8 cellular contexts compared by ENCODE assay signal in the genomic region with DNA sequence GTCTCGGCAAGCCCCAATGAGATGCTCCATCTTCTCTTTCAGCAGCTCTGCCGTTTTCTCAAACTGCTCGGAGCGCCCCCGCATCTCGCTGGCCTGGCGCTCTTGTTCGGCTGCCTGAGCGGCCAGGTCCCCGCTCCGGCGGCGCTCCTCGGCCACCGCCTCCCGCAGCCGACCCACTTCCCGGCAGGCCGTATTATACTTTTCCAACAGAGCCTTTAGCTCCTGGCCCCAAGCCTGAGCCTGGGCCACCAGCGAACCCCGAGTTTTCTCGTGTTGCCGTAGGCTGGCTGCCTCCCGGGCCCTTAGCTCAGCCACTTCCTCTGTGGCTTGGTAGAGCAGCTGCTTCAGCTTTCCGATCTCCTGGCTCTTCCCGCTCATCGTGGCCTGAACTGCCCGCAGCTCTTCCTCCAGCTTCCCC. TPM values are rescaled to one million over a fixed set of nuclear protein-coding genes. Genes with fewer than 3 reads are reported as not detected.
A peak's percentile ranks its signal among the peaks of the same experiment; 100 is the strongest.
DNase-seq lines count a peak whose midpoint lies in the region; ATAC-seq and TF ChIP-seq lines count a peak whose summit lies in the region.

No MANE protein-coding gene starts in this region.

- H2AFZ ChIP-seq in hepatocyte = peak overlapping the region; percentile 56

- H3K27ac ChIP-seq in hepatocyte (no peak overlapping the region), rectal smooth muscle tissue (ENCODE audit: low read depth, low read length) (peak overlapping the region; percentile 83)

- H3K9ac ChIP-seq in rectal smooth muscle tissue (ENCODE audit: low read length) = no peak overlapping the region

- H3K9me2 ChIP-seq in hepatocyte (replicated peaks; ENCODE audit: insufficient read depth) = no peaks in the 10 kb centered on the region

- H3K79me2 ChIP-seq in hepatocyte = no peaks in the 10 kb centered on the region

- DNase-seq in Ammon's horn (ENCODE audit: low spot score) = peak; percentile 57
- DNase-seq in NOMO-1 treated with dmso at 0.1 percent for 144 hours (lab: John Stamatoyannopoulos, UW; ENCODE audit: unreplicated experiment) = peak; percentile 42
- peak in 40 of 56 donors; percentile 6 to 72 (median 36) for DNase-seq in amygdala (lab: John Stamatoyannopoulos, UW)
- DNase-seq in hepatocyte (ENCODE audit: low spot score) = no peak
- DNase-seq in NCI-H524 (lab: John Stamatoyannopoulos, UW) = no peak
- no peak for DNase-seq in NCI-H2081 (lab: John Stamatoyannopoulos, UW)

- H3K4me2 ChIP-seq in hepatocyte = peak overlapping the region; percentile 77

- H3K36me3 ChIP-seq in hepatocyte (replicated peaks; ENCODE audit: insufficient read depth, low read depth) = no peaks in the 10 kb centered on the region
- no peaks in the 10 kb centered on the region for H3K36me3 ChIP-seq in rectal smooth muscle tissue (ENCODE audit: control insufficient read depth, insufficient read depth, low read length)

- H3K4me1 ChIP-seq in hepatocyte (ENCODE audit: insufficient read depth) (no peaks in the 10 kb centered on the region), rectal smooth muscle tissue (ENCODE audit: control insufficient read depth, insufficient read depth, low read length) (peaks cover 4% of the 10 kb centered on the region)

- ATAC-seq in GM21723 (IDR thresholded peaks at IDR 0.05; ENCODE audit: unreplicated experiment) = no peak

- H3K27me3 ChIP-seq in hepatocyte (no peaks in the 10 kb centered on the region), rectal smooth muscle tissue (ENCODE audit: control insufficient read depth, insufficient read depth, low read length) (no peaks in the 10 kb centered on the region)

- no peaks in the 10 kb centered on the region for H3K9me3 ChIP-seq in hepatocyte (ENCODE audit: low read depth)

- no peak for TF ChIP-seq CTCF in hepatocyte (IDR thresholded peaks at IDR 0.05; ENCODE audit: poor library complexity)

- 38% methylated on average over 28 of the region's 28 CpGs for WGBS in hepatocyte (ENCODE audit: low lambda C conversion rate, missing lambda C conversion rate)

- no peak overlapping the region for H3K4me3 ChIP-seq in hepatocyte
- peak overlapping the region; percentile 51 for H3K4me3 ChIP-seq in rectal smooth muscle tissue (ENCODE audit: low read length)

- H4K20me1 ChIP-seq in hepatocyte (ENCODE audit: insufficient read depth, poor library complexity, severe bottlenecking) = no peaks in the 10 kb centered on the region

RNA-seq across cellular contexts. Expression of a gene that starts 13.1 kb away (rescaled TPM):
- 18.0 and 18.1 TPM in 2 replicates for total RNA-seq in hepatocyte
- polyA plus RNA-seq in hepatocyte = 51.2 and 60.7 TPM in 2 replicates

RNA-seq across cellular contexts. Expression of a gene that starts 13.7 kb away (rescaled TPM):
- total RNA-seq in hepatocyte = 0.43 and 0.76 TPM in 2 replicates
- 2.2 and 2.4 TPM in 2 replicates for polyA plus RNA-seq in hepatocyte

RNA-seq across cellular contexts. Expression of a gene that starts 26.6 kb away (rescaled TPM):
- 4.9 and 5.2 TPM in 2 replicates for total RNA-seq in hepatocyte
- 1.3 and 2.7 TPM in 2 replicates for polyA plus RNA-seq in hepatocyte

RNA-seq across cellular contexts. Expression of a gene that starts 37.8 kb away (rescaled TPM):
- total RNA-seq in hepatocyte = 0.60 and 1.3 TPM in 2 replicates
- polyA plus RNA-seq in hepatocyte = 2.1 and 4.7 TPM in 2 replicates

RNA-seq across cellular contexts. Expression of a gene that starts 46.5 kb away (rescaled TPM):
- total RNA-seq in hepatocyte = 28.1 and 32.3 TPM in 2 replicates
- 26.8 and 30.4 TPM in 2 replicates for polyA plus RNA-seq in hepatocyte

Comparison
In these comparisons a context has a peak if more than half of its experiments do, and no peak if none do; other contexts are left out.
1. DNase-seq: peak in Ammon's horn (single experiment), NOMO-1 treated with dmso at 0.1 percent for 144 hours (single experiment) and amygdala (40 of 56); none in hepatocyte (single experiment), NCI-H524 (0 of 2) and NCI-H2081 (0 of 2).